In the genomic region with DNA sequence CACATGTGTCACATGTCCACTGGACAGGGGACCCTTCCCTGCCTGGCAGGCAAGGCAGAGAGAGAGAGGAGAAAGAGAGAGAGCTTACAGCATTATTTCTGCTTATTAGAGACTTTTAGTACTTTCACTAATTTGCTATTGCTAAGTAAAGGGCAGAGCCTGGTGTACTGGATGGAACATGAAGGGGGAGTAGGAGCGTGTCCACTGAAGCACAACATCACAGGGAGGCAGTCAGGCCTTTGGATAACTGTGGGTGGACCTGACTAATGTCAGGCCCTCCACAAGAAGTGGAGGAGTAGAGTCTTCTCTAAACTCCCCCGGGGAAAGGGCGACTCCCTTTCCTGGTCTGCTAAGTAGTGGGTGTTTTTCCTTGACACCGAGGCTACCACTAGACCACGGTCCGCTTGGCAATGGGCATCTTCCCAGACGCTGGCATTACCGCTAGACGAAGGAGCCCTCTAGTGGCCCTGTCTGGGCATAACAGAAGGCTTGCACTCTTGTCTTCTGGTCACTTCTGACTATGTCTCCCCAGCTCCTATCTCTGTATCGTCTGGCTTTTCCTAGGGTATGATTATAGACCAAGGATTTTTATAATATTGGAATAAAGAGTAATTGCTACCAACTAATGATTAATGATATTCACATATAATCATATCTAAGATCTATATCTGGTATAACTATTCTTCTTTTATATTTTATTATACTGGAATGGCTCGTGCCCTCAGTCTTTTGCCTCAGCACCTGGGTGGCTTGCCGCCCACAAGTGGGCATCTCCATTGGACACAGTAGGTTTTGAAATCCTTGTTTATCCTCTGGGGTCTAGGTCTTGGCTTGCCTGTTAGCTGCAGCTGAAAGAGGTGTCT, we compare ENCODE assay signal across 9 cellular contexts. TPM values are rescaled to one million over a fixed set of nuclear protein-coding genes. Genes with fewer than 3 reads are reported as not detected.
A peak's percentile ranks its signal among the peaks of the same experiment; 100 is the strongest.
DNase-seq lines count a peak whose midpoint lies in the region; ATAC-seq and TF ChIP-seq lines count a peak whose summit lies in the region.
"Not testable (repeated sequence)": the region's sequence is repeated elsewhere in the genome, so short reads cannot be mapped to it uniquely, and the experiment has no call there.
"Had no signal": no experiment of that assay in that cellular context is flagged by ENCODE, and none has a peak within 500 bp of the region (broad histone marks: within the 10 kb centered on the region; RNA-seq: fewer than 3 reads in every experiment).

No MANE protein-coding gene starts in this region.

- intact Hi-C loops in CD14-positive monocyte (cut with micrococcal nuclease); mucosa of descending colon (cut with DNase I, micrococcal nuclease): not testable (repeated sequence)
- intact Hi-C loops in HCT116 (cut with micrococcal nuclease): loop anchor here (5.0 kb wide), 1 partner anchor 85 kb away; no protein-coding TSS in a partner anchor

- not testable (repeated sequence) for H3K36me3 ChIP-seq in HCT116 (ENCODE audit: control insufficient read depth in 1 of 2, insufficient read depth in 2 of 2, low read length in 2 of 2); mucosa of descending colon (ENCODE audit: low read depth)

- POLR2A ChIA-PET in HCT116 (lab: Charles Lee): interaction anchor here (0.7 kb wide), 1 partner anchor 86 kb away, joined by 4 read pairs; no protein-coding TSS in a partner anchor

- H3K4me2 ChIP-seq in HCT116 (ENCODE audit: low read length): not testable (repeated sequence)

- not testable (repeated sequence) for H3K9me2 ChIP-seq in HCT116 (ENCODE audit: insufficient read depth)

- not testable (repeated sequence) for H4K20me1 ChIP-seq in HCT116 (ENCODE audit: insufficient read depth)

- not testable (repeated sequence) for BruUV-seq in HCT116 (replicated peaks; lab: Mats Ljungman, UMichigan)

- CTCF ChIA-PET in HCT116 (lab: Charles Lee): interaction anchor here (1.0 to 1.5 kb wide), 5 partner anchors 10 to 142 kb away, joined by 4 to 8 read pairs (median 5); no protein-coding TSS in a partner anchor

- H3K27me3 Mint-ChIP-seq in CD14-positive monocyte (ENCODE audit: low read depth in 3 of 3): peaks cover 9 to 14% (median 11%) of the 10 kb centered on the region in 3 donors
- not testable (repeated sequence) for H3K27me3 Mint-ChIP-seq in T-helper 2 cell treated with Interferon-gamma antibody and Interleukin-4, amounts not matched to agents 5 μg/mL and 100 μg/mL, for 36 hours (ENCODE audit: low read depth)
- H3K27me3 Mint-ChIP-seq in activated naive CD8-positive, alpha-beta T cell treated with anti-CD3 and anti-CD28 coated beads for 36 hours: peaks cover 62% of the 10 kb centered on the region

- ATAC-seq in HCT116: peak; percentile 53; the same call in 1 of the 2 replicates
- ATAC-seq in mucosa of descending colon: not testable (repeated sequence)

- not testable (repeated sequence) for H3K9me3 ChIP-seq in HCT116 (ENCODE audit: control insufficient read depth in 1 of 2, insufficient read depth in 1 of 2, low read depth in 1 of 2, low read length in 2 of 2); mucosa of descending colon

- H3K27ac Mint-ChIP-seq in CD14-positive monocyte; T-helper 2 cell treated with Interferon-gamma antibody and Interleukin-4, amounts not matched to agents 5 μg/mL and 100 μg/mL, for 36 hours; activated naive CD8-positive, alpha-beta T cell treated with anti-CD3 and anti-CD28 coated beads for 36 hours: not testable (repeated sequence)

- H3K4me3 ChIP-seq in HCT116 (replicated peaks in 1 of 2; ENCODE audit: low read depth in 1 of 2, low read length in 2 of 2); fibroblast of pulmonary artery (replicated peaks; ENCODE audit: low read depth, low read length); mucosa of descending colon: not testable (repeated sequence)

- peak; percentile 69 for TF ChIP-seq RAD21 in HCT116 (IDR thresholded peaks at IDR 0.05; ENCODE audit: low read depth)

- not testable (repeated sequence) for DNase-seq in CD14-positive monocyte (ENCODE audit: low spot score)
- DNase-seq in HCT116 (ENCODE audit: low read depth, low spot score) (peak; percentile 28), NCI-H2196 (lab: John Stamatoyannopoulos, UW; ENCODE audit: unreplicated experiment) (peak; percentile 46), fibroblast of pulmonary artery (ENCODE audit: low read depth) (peak; percentile 72), mucosa of descending colon (peak in 2 of 3 donors; percentile 50 to 64)
- peak; percentile 22 for DNase-seq in T-helper 2 cell treated with Interferon-gamma antibody and Interleukin-4, amounts not matched to agents 5 μg/mL and 100 μg/mL, for 36 hours (ENCODE audit: low spot score)
- peak; percentile 39 for DNase-seq in activated naive CD8-positive, alpha-beta T cell treated with anti-CD3 and anti-CD28 coated beads for 36 hours
- peak in 2 of 3 donors; percentile 24 to 33 for DNase-seq in stimulated activated CD4-positive, alpha-beta T cell treated with anti-CD3 and anti-CD28 coated beads, TNF-alpha, amount 100 ng/mL, for 48 hours (ENCODE audit: low read depth in 3 of 3)

- TF ChIP-seq POLR2A in HCT116 (IDR thresholded peaks at IDR 0.05; ENCODE audit: borderline replicate concordance, extremely low read depth, insufficient read depth, insufficient read length): not testable (repeated sequence)

- H3K4me1 ChIP-seq in HCT116 (ENCODE audit: control insufficient read depth in 1 of 2, insufficient read depth in 2 of 2, low read length in 2 of 2); mucosa of descending colon (ENCODE audit: low read depth): not testable (repeated sequence)

- not testable (repeated sequence) for H3K9me3 Mint-ChIP-seq in CD14-positive monocyte; T-helper 2 cell treated with Interferon-gamma antibody and Interleukin-4, amounts not matched to agents 5 μg/mL and 100 μg/mL, for 36 hours; activated naive CD8-positive, alpha-beta T cell treated with anti-CD3 and anti-CD28 coated beads for 36 hours

- H3K4me3 Mint-ChIP-seq in CD14-positive monocyte; T-helper 2 cell treated with Interferon-gamma antibody and Interleukin-4, amounts not matched to agents 5 μg/mL and 100 μg/mL, for 36 hours; activated naive CD8-positive, alpha-beta T cell treated with anti-CD3 and anti-CD28 coated beads for 36 hours: not testable (repeated sequence)

- H3K36me3 Mint-ChIP-seq in CD14-positive monocyte; T-helper 2 cell treated with Interferon-gamma antibody and Interleukin-4, amounts not matched to agents 5 μg/mL and 100 μg/mL, for 36 hours (ENCODE audit: low read depth); activated naive CD8-positive, alpha-beta T cell treated with anti-CD3 and anti-CD28 coated beads for 36 hours: not testable (repeated sequence)

- not testable (repeated sequence) for H3K27me3 ChIP-seq in HCT116 (ENCODE audit: insufficient read depth, low read length)

- not testable (repeated sequence) for H3K4me1 Mint-ChIP-seq in CD14-positive monocyte; T-helper 2 cell treated with Interferon-gamma antibody and Interleukin-4, amounts not matched to agents 5 μg/mL and 100 μg/mL, for 36 hours (ENCODE audit: low read depth); activated naive CD8-positive, alpha-beta T cell treated with anti-CD3 and anti-CD28 coated beads for 36 hours

- H3K79me2 ChIP-seq in HCT116 (ENCODE audit: insufficient read depth, low read length): not testable (repeated sequence)

- H3K9ac ChIP-seq in HCT116 (ENCODE audit: low read length): not testable (repeated sequence)

- H2AFZ ChIP-seq in HCT116 (ENCODE audit: low read depth, low read length, poor library complexity, severe bottlenecking): peak overlapping the region; percentile 77

- peak; percentile 89 for TF ChIP-seq CTCF in CD14-positive monocyte (IDR thresholded peaks at IDR 0.05)
- TF ChIP-seq CTCF in HCT116 (IDR thresholded peaks at IDR 0.05 in 2 of 3, conservative IDR thresholded peaks at IDR 0.05 in 1 of 3; ENCODE audit: borderline replicate concordance in 1 of 3, insufficient read depth in 1 of 3, low read depth in 2 of 3, low read length in 2 of 3): peak; percentile 60 to 88 (median 72); a peak in 5 of 6 replicates
- peak; percentile 84 for TF ChIP-seq CTCF in fibroblast of pulmonary artery (IDR thresholded peaks at IDR 0.05; ENCODE audit: low read length, missing control alignments)
- TF ChIP-seq CTCF in mucosa of descending colon (IDR thresholded peaks at IDR 0.05): peak; percentile 55

- not testable (repeated sequence) for H3K27ac ChIP-seq in HCT116 (ENCODE audit: low read depth, low read length)

- RAD21 ChIA-PET in HCT116 (lab: Charles Lee; ENCODE audit: low non-redundant PET in 1 of 2, low total read pairs in 2 of 2, uncharacterized antibody in 2 of 2, unreplicated experiment in 2 of 2): not testable (repeated sequence)

RNA-seq across cellular contexts. Expression of a gene that starts 11.5 kb away (rescaled TPM):
- polyA plus RNA-seq in CD14-positive monocyte: not detected
- not detected for total RNA-seq in HCT116 (2021; ENCODE audit: unreplicated experiment)
- 0.02 TPM in 1 of 2 replicates, not detected in the other for polyA plus RNA-seq in HCT116 (2012)
- total RNA-seq in activated naive CD8-positive, alpha-beta T cell treated with anti-CD3 and anti-CD28 coated beads for 36 hours: not detected
- not detected for total RNA-seq in mucosa of descending colon
- total RNA-seq: activated T-helper 17 cell treated with anti-CD3 and anti-CD28 coated beads, Interleukin-2, amount 50 U/mL, for 72 hours had no signal

RNA-seq across cellular contexts. Expression of a gene that starts 36.7 kb away (rescaled TPM):
- polyA plus RNA-seq in CD14-positive monocyte: not detected
- total RNA-seq in HCT116 (2021; ENCODE audit: unreplicated experiment): not detected
- not detected in 2 replicates for polyA plus RNA-seq in HCT116 (2012)
- total RNA-seq in activated naive CD8-positive, alpha-beta T cell treated with anti-CD3 and anti-CD28 coated beads for 36 hours: not detected
- total RNA-seq in mucosa of descending colon: not detected
